2 cellular contexts compared by ENCODE assay signal in the genomic region with DNA sequence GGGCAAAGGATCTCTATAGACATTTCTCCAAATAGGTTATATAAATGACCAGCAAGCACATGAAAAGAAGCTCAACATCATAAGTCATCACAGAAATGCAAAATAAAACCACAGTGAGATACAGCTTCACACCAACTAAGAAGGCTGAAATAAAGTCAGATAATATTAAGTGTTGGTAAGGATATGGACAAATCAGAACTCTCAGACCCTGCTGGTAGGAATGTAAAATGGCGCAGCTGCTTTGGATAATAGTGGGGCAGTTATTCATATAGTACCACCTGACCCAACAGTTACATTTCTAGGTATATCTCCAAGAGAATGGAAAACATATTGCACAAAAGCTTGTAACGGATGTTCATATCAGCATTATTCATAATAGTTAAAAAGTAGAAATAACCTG.
TF ChIP-seq lines count a peak whose summit lies in the region.

No MANE protein-coding gene starts in this region.

TF ChIP-seq in SK-N-SH, 30 proteins besides CTCF, POLR2A, EP300 and RAD21 (continued from another document):
- TF ChIP-seq, protein P1, sequence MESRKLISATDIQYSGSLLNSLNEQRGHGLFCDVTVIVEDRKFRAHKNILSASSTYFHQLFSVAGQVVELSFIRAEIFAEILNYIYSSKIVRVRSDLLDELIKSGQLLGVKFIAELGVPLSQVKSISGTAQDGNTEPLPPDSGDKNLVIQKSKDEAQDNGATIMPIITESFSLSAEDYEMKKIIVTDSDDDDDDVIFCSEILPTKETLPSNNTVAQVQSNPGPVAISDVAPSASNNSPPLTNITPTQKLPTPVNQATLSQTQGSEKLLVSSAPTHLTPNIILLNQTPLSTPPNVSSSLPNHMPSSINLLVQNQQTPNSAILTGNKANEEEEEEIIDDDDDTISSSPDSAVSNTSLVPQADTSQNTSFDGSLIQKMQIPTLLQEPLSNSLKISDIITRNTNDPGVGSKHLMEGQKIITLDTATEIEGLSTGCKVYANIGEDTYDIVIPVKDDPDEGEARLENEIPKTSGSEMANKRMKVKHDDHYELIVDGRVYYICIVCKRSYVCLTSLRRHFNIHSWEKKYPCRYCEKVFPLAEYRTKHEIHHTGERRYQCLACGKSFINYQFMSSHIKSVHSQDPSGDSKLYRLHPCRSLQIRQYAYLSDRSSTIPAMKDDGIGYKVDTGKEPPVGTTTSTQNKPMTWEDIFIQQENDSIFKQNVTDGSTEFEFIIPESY (IDR thresholded peaks at IDR 0.05; ENCODE audit: borderline replicate concordance, low read depth), result no peak
- no peak for TF ChIP-seq TCF12 (IDR thresholded peaks at IDR 0.05)
- TF ChIP-seq MEF2A (IDR thresholded peaks at IDR 0.05; ENCODE audit: borderline replicate concordance, low read depth), result no peak
- no peak for TF ChIP-seq GABPA (IDR thresholded peaks at IDR 0.05; ENCODE audit: low read depth)
- no peak for TF ChIP-seq NFIC (IDR thresholded peaks at IDR 0.05; ENCODE audit: borderline replicate concordance)
- no peak for TF ChIP-seq SIN3A (IDR thresholded peaks at IDR 0.05; ENCODE audit: borderline replicate concordance, low read depth, low read length)
- no peak for TF ChIP-seq GATA2 (CRISPR knock-in tag; IDR thresholded peaks at IDR 0.05)
- no peak for TF ChIP-seq RCOR1 (IDR thresholded peaks at IDR 0.05; ENCODE audit: low read length)
- no peak for TF ChIP-seq NRF1 (IDR thresholded peaks at IDR 0.05; ENCODE audit: low read depth, low read length)
- TF ChIP-seq ELF1 (IDR thresholded peaks at IDR 0.05), result no peak
- TF ChIP-seq POLR2AphosphoS5 (IDR thresholded peaks at IDR 0.05; ENCODE audit: low read depth, low read length), result no peak
- TF ChIP-seq SMC3 (IDR thresholded peaks at IDR 0.05; ENCODE audit: low read depth, low read length), result no peak
- TF ChIP-seq EZH2phosphoT487 (IDR thresholded peaks at IDR 0.05; ENCODE audit: borderline replicate concordance, low read depth), result no peak
- TF ChIP-seq FOSL2 (IDR thresholded peaks at IDR 0.05; ENCODE audit: borderline replicate concordance, low read depth), result no peak
- no peak for TF ChIP-seq MXI1 (IDR thresholded peaks at IDR 0.05; ENCODE audit: low read depth, low read length)
TF ChIP-seq in SK-N-SH: peak in this region for 0.

TF ChIP-seq in SK-N-SH treated with all-trans-retinoic acid at 6 μM for 48 hours, 23 proteins besides CTCF, POLR2A, EP300 and RAD21 (continued from another document):
- TF ChIP-seq, protein P2, sequence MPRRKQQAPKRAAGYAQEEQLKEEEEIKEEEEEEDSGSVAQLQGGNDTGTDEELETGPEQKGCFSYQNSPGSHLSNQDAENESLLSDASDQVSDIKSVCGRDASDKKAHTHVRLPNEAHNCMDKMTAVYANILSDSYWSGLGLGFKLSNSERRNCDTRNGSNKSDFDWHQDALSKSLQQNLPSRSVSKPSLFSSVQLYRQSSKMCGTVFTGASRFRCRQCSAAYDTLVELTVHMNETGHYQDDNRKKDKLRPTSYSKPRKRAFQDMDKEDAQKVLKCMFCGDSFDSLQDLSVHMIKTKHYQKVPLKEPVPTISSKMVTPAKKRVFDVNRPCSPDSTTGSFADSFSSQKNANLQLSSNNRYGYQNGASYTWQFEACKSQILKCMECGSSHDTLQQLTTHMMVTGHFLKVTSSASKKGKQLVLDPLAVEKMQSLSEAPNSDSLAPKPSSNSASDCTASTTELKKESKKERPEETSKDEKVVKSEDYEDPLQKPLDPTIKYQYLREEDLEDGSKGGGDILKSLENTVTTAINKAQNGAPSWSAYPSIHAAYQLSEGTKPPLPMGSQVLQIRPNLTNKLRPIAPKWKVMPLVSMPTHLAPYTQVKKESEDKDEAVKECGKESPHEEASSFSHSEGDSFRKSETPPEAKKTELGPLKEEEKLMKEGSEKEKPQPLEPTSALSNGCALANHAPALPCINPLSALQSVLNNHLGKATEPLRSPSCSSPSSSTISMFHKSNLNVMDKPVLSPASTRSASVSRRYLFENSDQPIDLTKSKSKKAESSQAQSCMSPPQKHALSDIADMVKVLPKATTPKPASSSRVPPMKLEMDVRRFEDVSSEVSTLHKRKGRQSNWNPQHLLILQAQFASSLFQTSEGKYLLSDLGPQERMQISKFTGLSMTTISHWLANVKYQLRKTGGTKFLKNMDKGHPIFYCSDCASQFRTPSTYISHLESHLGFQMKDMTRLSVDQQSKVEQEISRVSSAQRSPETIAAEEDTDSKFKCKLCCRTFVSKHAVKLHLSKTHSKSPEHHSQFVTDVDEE (CRISPR knock-in tag; IDR thresholded peaks at IDR 0.05), result no peak
- TF ChIP-seq SNAI2 (CRISPR knock-in tag; IDR thresholded peaks at IDR 0.05), result no peak
- no peak for TF ChIP-seq TOX (CRISPR knock-in tag; IDR thresholded peaks at IDR 0.05; ENCODE audit: borderline replicate concordance)
- TF ChIP-seq ZC3H10 (CRISPR knock-in tag; IDR thresholded peaks at IDR 0.05), result no peak
- no peak for TF ChIP-seq PATZ1 (CRISPR knock-in tag; IDR thresholded peaks at IDR 0.05; ENCODE audit: borderline replicate concordance)
- TF ChIP-seq PPARA (CRISPR knock-in tag; IDR thresholded peaks at IDR 0.05; ENCODE audit: borderline replicate concordance), result no peak
- TF ChIP-seq ESRRG (CRISPR knock-in tag; IDR thresholded peaks at IDR 0.05), result no peak
- TF ChIP-seq ZNF70 (CRISPR knock-in tag; IDR thresholded peaks at IDR 0.05), result no peak
